In genomic region chr22:24273901-24274300, GRCh38 we compare ENCODE assay signal across 8 cellular contexts. TPM values are rescaled to one million over a fixed set of nuclear protein-coding genes. Genes with fewer than 3 reads are reported as not detected.
A peak's percentile ranks its signal among the peaks of the same experiment; 100 is the strongest.
DNase-seq lines count a peak whose midpoint lies in the region; ATAC-seq and TF ChIP-seq lines count a peak whose summit lies in the region.
"Not testable (repeated sequence)": the region's sequence is repeated elsewhere in the genome, so short reads cannot be mapped to it uniquely, and the experiment has no call there.
"Had no signal": no experiment of that assay in that cellular context is flagged by ENCODE, and none has a peak within 500 bp of the region (broad histone marks: within the 10 kb centered on the region; RNA-seq: fewer than 3 reads in every experiment).

No MANE protein-coding gene starts in this region.

- peaks cover 66% of the 10 kb centered on the region for H3K79me2 ChIP-seq in PC-9 (ENCODE audit: low read depth)
- peaks cover 32% of the 10 kb centered on the region for H3K79me2 ChIP-seq in neural cell (replicated peaks; ENCODE audit: insufficient read depth, low read length)

- H3K4me1 Mint-ChIP-seq in brain: peaks cover 59% of the 10 kb centered on the region
- peaks cover 43% of the 10 kb centered on the region for H3K4me1 Mint-ChIP-seq in stimulated activated effector memory CD8-positive, alpha-beta T cell treated with anti-CD3 and anti-CD28 coated beads, Interleukin-12 subunit alpha, Interleukin-12 subunit beta, amount 100 ng/mL, for 72 hours

- H3K27ac Mint-ChIP-seq in brain: peak overlapping the region in 4 of 5 experiments; percentile 38 to 90 (median 78)
- H3K27ac Mint-ChIP-seq in stimulated activated effector memory CD8-positive, alpha-beta T cell treated with anti-CD3 and anti-CD28 coated beads, Interleukin-12 subunit alpha, Interleukin-12 subunit beta, amount 100 ng/mL, for 72 hours: not testable (repeated sequence)

- peak overlapping the region; percentile 75 to 92 (median 92) for H3K4me3 Mint-ChIP-seq in brain
- H3K4me3 Mint-ChIP-seq in stimulated activated effector memory CD8-positive, alpha-beta T cell treated with anti-CD3 and anti-CD28 coated beads, Interleukin-12 subunit alpha, Interleukin-12 subunit beta, amount 100 ng/mL, for 72 hours: peak overlapping the region; percentile 79

- ATAC-seq in stimulated activated effector memory CD8-positive, alpha-beta T cell treated with anti-CD3 and anti-CD28 coated beads, Interleukin-12 subunit alpha, Interleukin-12 subunit beta, amount 100 ng/mL, for 72 hours: not testable (repeated sequence)

- not testable (repeated sequence) for H3K9me3 ChIP-seq in HUES48 (ENCODE audit: control insufficient read depth, insufficient read depth, low read length); PC-9 (ENCODE audit: insufficient read depth, low read depth); left ventricle myocardium inferior (replicated peaks); neural cell (ENCODE audit: low read length)

- peaks cover 17% of the 10 kb centered on the region for H3K36me3 Mint-ChIP-seq in brain
- H3K36me3 Mint-ChIP-seq in stimulated activated effector memory CD8-positive, alpha-beta T cell treated with anti-CD3 and anti-CD28 coated beads, Interleukin-12 subunit alpha, Interleukin-12 subunit beta, amount 100 ng/mL, for 72 hours: peaks cover 25% of the 10 kb centered on the region

- CTCF ChIA-PET in PC-9 (lab: Charles Lee): not testable (repeated sequence)

- H3K27ac ChIP-seq in HUES48 (ENCODE audit: low read depth, low read length) (peak overlapping the region; percentile 46), left ventricle myocardium inferior (replicated peaks) (peak overlapping the region; percentile 75)
- H3K27ac ChIP-seq in PC-9; neural cell (ENCODE audit: low read length): not testable (repeated sequence)

- H3K4me2 ChIP-seq in PC-9: peak overlapping the region; percentile 78
- H3K4me2 ChIP-seq in neural cell (ENCODE audit: low read length): not testable (repeated sequence)

- not testable (repeated sequence) for H3K27me3 ChIP-seq in HUES48 (ENCODE audit: control insufficient read depth, insufficient read depth, low read length); PC-9 (ENCODE audit: insufficient read depth, low read depth); left ventricle myocardium inferior (ENCODE audit: low read depth); neural cell (ENCODE audit: insufficient read depth, low read depth, low read length)

- H3K9me2 ChIP-seq in PC-9 (ENCODE audit: insufficient read depth); neural cell (ENCODE audit: insufficient read depth, low read length): not testable (repeated sequence)

- not testable (repeated sequence) for H3K36me3 ChIP-seq in HUES48 (ENCODE audit: control insufficient read depth, insufficient read depth, low read length); PC-9 (ENCODE audit: low read depth); left ventricle myocardium inferior; neural cell (ENCODE audit: insufficient read depth, low read length)

- not testable (repeated sequence) for H3K4me3 ChIP-seq in HUES48 (ENCODE audit: low read depth, low read length); PC-9; left ventricle myocardium inferior
- H3K4me3 ChIP-seq in neural cell (ENCODE audit: low read length): peak overlapping the region; percentile 31

- H3K27me3 Mint-ChIP-seq in brain: not testable (repeated sequence)

- POLR2A ChIA-PET in PC-9 (lab: Charles Lee; ENCODE audit: unreplicated experiment): not testable (repeated sequence)

- H3F3A ChIP-seq in PC-9 (ENCODE audit: insufficient read depth, low read depth); neural cell (ENCODE audit: insufficient read depth, low read length, poor library complexity, severe bottlenecking): not testable (repeated sequence)

- not testable (repeated sequence) for H2AFZ ChIP-seq in PC-9; neural cell (ENCODE audit: low read depth, low read length)

- intact Hi-C loops in PC-9 (cut with micrococcal nuclease; ENCODE audit: unreplicated experiment); left ventricle myocardium inferior (cut with micrococcal nuclease): not testable (repeated sequence)

- H3K9ac ChIP-seq in HUES48 (ENCODE audit: low read depth, low read length); neural cell (ENCODE audit: low read length): not testable (repeated sequence)

- BruUV-seq in PC-9 (replicated peaks; lab: Mats Ljungman, UMichigan): not testable (repeated sequence)

- peak; percentile 11 for DNase-seq in EH (ENCODE audit: low read depth)
- DNase-seq in PC-9; left ventricle myocardium inferior; stimulated activated effector memory CD8-positive, alpha-beta T cell treated with anti-CD3 and anti-CD28 coated beads, Interleukin-12 subunit alpha, Interleukin-12 subunit beta, amount 100 ng/mL, for 72 hours (ENCODE audit: low spot score in 2 of 2): not testable (repeated sequence)

- H4K20me1 ChIP-seq in PC-9 (ENCODE audit: insufficient read depth); neural cell (ENCODE audit: insufficient read depth): not testable (repeated sequence)

- not testable (repeated sequence) for TF ChIP-seq CTCF in PC-9 (conservative IDR thresholded peaks at IDR 0.05); brain (conservative IDR thresholded peaks at IDR 0.05); left ventricle myocardium inferior (IDR thresholded peaks at IDR 0.05; ENCODE audit: borderline replicate concordance); neural cell (IDR thresholded peaks at IDR 0.05; ENCODE audit: poor library complexity, severe bottlenecking)

- not testable (repeated sequence) for TF ChIP-seq RAD21 in neural cell (conservative IDR thresholded peaks at IDR 0.05)

- H3K4me1 ChIP-seq in HUES48 (ENCODE audit: control insufficient read depth, insufficient read depth, low read length) (peaks cover 15% of the 10 kb centered on the region), PC-9 (replicated peaks; ENCODE audit: insufficient read depth) (peaks cover 28% of the 10 kb centered on the region), left ventricle myocardium inferior (peaks cover 57% of the 10 kb centered on the region)

- not testable (repeated sequence) for H3K9me3 Mint-ChIP-seq in brain; stimulated activated effector memory CD8-positive, alpha-beta T cell treated with anti-CD3 and anti-CD28 coated beads, Interleukin-12 subunit alpha, Interleukin-12 subunit beta, amount 100 ng/mL, for 72 hours

- TF ChIP-seq EP300 in neural cell (conservative IDR thresholded peaks at IDR 0.05; ENCODE audit: poor library complexity, severe bottlenecking): not testable (repeated sequence)

RNA-seq across cellular contexts. Expression of gene SPECC1L, which starts 3.3 kb away (rescaled TPM):
- 37.6 and 38.9 TPM in 2 replicates for total RNA-seq in PC-9 (2021)
- polyA plus RNA-seq in brain (ENCODE audit: insufficient read depth, low read depth, low replicate concordance): 38.0 TPM
- total RNA-seq in left ventricle myocardium inferior: 51.9 TPM
- 27.1 and 28.7 TPM in 2 replicates for polyA plus RNA-seq in neural cell
- polyA minus RNA-seq in neural cell: 96.9 and 107 TPM in 2 replicates

RNA-seq across cellular contexts. Expression of gene GGT5, which starts 29.0 kb away (rescaled TPM):
- total RNA-seq in PC-9 (2021) (not detected in 2 replicates), left ventricle myocardium inferior (21.1 TPM)
- polyA plus RNA-seq in brain (ENCODE audit: insufficient read depth, low read depth, low replicate concordance) (45.0 TPM), neural cell (0.12 TPM in 1 of 2 replicates, not detected in the other)
- not detected in 2 replicates for polyA minus RNA-seq in neural cell
- total RNA-seq: activated naive CD4-positive, alpha-beta T cell treated with anti-CD3 and anti-CD28 coated beads for 36 hours had no signal

Comparison
In these comparisons a context has a peak if more than half of its experiments do, and no peak if none do; other contexts are left out.
1. RNA of gene GGT5, which starts 29.0 kb away (total RNA-seq): 21.1 TPM in left ventricle myocardium inferior (single experiment); not detected in PC-9; every median in the first group is over 10 times any median in the second.